ENCODE assay signal across 20 cellular contexts in genomic region chr1:5563861-5564577, GRCh38.
"Had no signal": no experiment of that assay in that cellular context is flagged by ENCODE, and none has a peak within 500 bp of the region (broad histone marks: within the 10 kb centered on the region; RNA-seq: fewer than 3 reads in every experiment).

No MANE protein-coding gene starts in this region.

- H3K27me3 ChIP-seq: gastrocnemius medialis had no signal

- H3K36me3 Mint-ChIP-seq: mesothelial cell of epicardium had no signal

- ATAC-seq: gastrocnemius medialis, heart right ventricle, left cardiac atrium, left lung, left ventricle myocardium superior, lower lobe of right lung, mucosa of descending colon had no signal

- H3K9me3 ChIP-seq: esophagus squamous epithelium, gastrocnemius medialis, lower lobe of right lung had no signal

- H3K4me1 Mint-ChIP-seq: mesothelial cell of epicardium had no signal

- H3K4me3 Mint-ChIP-seq: mesothelial cell of epicardium had no signal

- H3K27ac ChIP-seq: coronary artery, dorsolateral prefrontal cortex, esophagus squamous epithelium, gastrocnemius medialis, heart right ventricle, left lung, lower lobe of right lung had no signal

- DNase-seq: dermis blood vessel endothelial cell; dorsolateral prefrontal cortex; effector CD4-positive, alpha-beta T cell; effector memory CD4-positive, alpha-beta T cell; esophagus squamous epithelium; foreskin fibroblast; foreskin melanocyte; gastrocnemius medialis; glutamatergic neuron; head of caudate nucleus; heart right ventricle; hippocampal formation; left cardiac atrium; left lung; left ventricle myocardium superior; lower lobe of right lung; mesenchymal stem cell; mucosa of descending colon had no signal

- H3K27ac Mint-ChIP-seq: mesothelial cell of epicardium had no signal

- H3K4me3 ChIP-seq: coronary artery, dorsolateral prefrontal cortex, esophagus squamous epithelium, gastrocnemius medialis, heart right ventricle, left lung, lower lobe of right lung, mucosa of descending colon had no signal

- H3K4me1 ChIP-seq: esophagus squamous epithelium, gastrocnemius medialis, heart right ventricle, left lung, lower lobe of right lung had no signal

- H3K36me3 ChIP-seq: esophagus squamous epithelium, gastrocnemius medialis, heart right ventricle, left lung, lower lobe of right lung had no signal
